ENCODE assay signal across 1 cellular context in the genomic region with DNA sequence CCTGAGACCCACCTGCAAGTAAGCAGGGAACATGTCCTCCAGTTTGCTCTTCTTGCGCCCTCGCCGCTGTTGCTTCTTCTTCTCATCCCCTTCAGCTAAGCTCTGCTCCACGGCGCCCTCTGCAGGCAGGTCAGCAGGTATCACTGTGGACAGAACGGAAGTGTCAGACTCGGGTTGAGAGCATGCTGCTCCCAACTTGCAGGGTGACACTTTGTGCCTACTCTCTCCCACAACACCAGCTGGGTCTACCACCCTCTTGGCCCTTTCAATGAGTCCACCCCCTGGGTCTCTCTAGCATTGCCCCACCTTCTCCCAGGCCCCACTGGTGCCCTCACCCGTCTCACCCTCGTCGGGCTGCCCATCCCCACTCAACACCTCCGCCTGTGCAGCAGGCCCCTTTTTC.
TF ChIP-seq lines count a peak whose summit lies in the region.

No MANE protein-coding gene starts in this region.

TF ChIP-seq in H1, 55 proteins besides CTCF, POLR2A, EP300 and RAD21:
- no peak for TF ChIP-seq TAF7 (optimal IDR thresholded peaks at IDR 0.05; ENCODE audit: borderline replicate concordance, low read depth, low read length)
- 0 out of 4 replicates have a peak, but pooled peaks of 1 of the 2 experiments have one; percentile 27 for TF ChIP-seq SIN3A (conservative IDR thresholded peaks at IDR 0.05 in 1 of 2, IDR thresholded peaks at IDR 0.05 in 1 of 2; ENCODE audit: low read depth in 1 of 2, low read length in 2 of 2)
- no peak for TF ChIP-seq BRCA1 (IDR thresholded peaks at IDR 0.05; ENCODE audit: low read depth, low read length)
- TF ChIP-seq SAP30 (IDR thresholded peaks at IDR 0.05; ENCODE audit: insufficient read depth, insufficient replicate concordance, low read length) = no peak
- no peak for TF ChIP-seq SUZ12 (IDR thresholded peaks at IDR 0.05; ENCODE audit: low read length)
- TF ChIP-seq, protein P1, sequence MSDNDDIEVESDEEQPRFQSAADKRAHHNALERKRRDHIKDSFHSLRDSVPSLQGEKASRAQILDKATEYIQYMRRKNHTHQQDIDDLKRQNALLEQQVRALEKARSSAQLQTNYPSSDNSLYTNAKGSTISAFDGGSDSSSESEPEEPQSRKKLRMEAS (IDR thresholded peaks at IDR 0.05) = 0 out of 2 replicates have a peak, but pooled peaks have one; percentile 31
- no peak for TF ChIP-seq ZNF274 (IDR thresholded peaks at IDR 0.05; ENCODE audit: borderline replicate concordance, extremely low read depth, low read length)
